In genomic region chr4:85474818-85475630, GRCh38 we compare ENCODE assay signal across 8 cellular contexts. TPM values are rescaled to one million over a fixed set of nuclear protein-coding genes. Genes with fewer than 3 reads are reported as not detected.
DNase-seq lines count a peak whose midpoint lies in the region; ATAC-seq and TF ChIP-seq lines count a peak whose summit lies in the region.

ARHGAP24 (plus strand) TSS chr4:85475150.

- no peak for TF ChIP-seq EP300 in ovary (IDR thresholded peaks at IDR 0.05)

- H3K4me1 ChIP-seq in adrenal gland (replicated peaks in 1 of 2) = no peaks in the 10 kb centered on the region
- peaks cover 0 to 28% (median 7%) of the 10 kb centered on the region in 12 donors for H3K4me1 ChIP-seq in heart left ventricle
- H3K4me1 ChIP-seq in ovary (ENCODE audit: insufficient read depth) = no peaks in the 10 kb centered on the region

- intact Hi-C loops in adrenal gland (cut with DNase I) = no loop called here
- intact Hi-C loops in heart left ventricle (cut with DNase I) = loop anchor here in 5 of 10 donors (2.0 to 10.0 kb wide), 6 partner anchors 43 to 272 kb away; no protein-coding TSS in a partner anchor
- intact Hi-C loops in ovary (cut with DNase I) = no loop called here

- peak; percentile 94 for DNase-seq in DMS 273 treated with DMSO at 0.1 percent for 48 hours (lab: John Stamatoyannopoulos, UW)
- peak; percentile 59 for DNase-seq in NCI-H526 treated with DMSO at 0.1 percent for 48 hours (lab: John Stamatoyannopoulos, UW)
- peak; percentile 69 to 84 (median 81) for DNase-seq in adrenal gland
- peak; percentile 83 to 92 (median 90) for DNase-seq in heart left ventricle
- DNase-seq in ovary = peak; percentile 75 to 84 (median 81)
- no peak for DNase-seq in stimulated activated CD4-positive, alpha-beta T cell treated with anti-CD3 and anti-CD28 coated beads, Interleukin-4, amount 100 ng/mL, for 4 hours

- H3K36me3 ChIP-seq in adrenal gland (replicated peaks in 1 of 2) (no peaks in the 10 kb centered on the region), heart left ventricle (no peaks in the 10 kb centered on the region), ovary (no peaks in the 10 kb centered on the region)

- H3K27ac ChIP-seq in adrenal gland (peak within 1 kb of the TSS in 2 of 5 donors; percentile 54 to 78), heart left ventricle (peak within 1 kb of the TSS; percentile 47 to 90 (median 80)), ovary (peak within 1 kb of the TSS; percentile 44 to 50)

- TF ChIP-seq CTCF in adrenal gland (IDR thresholded peaks at IDR 0.05) (no peak), heart left ventricle (IDR thresholded peaks at IDR 0.05) (peak in 1 of 12 donors; percentile 13), ovary (IDR thresholded peaks at IDR 0.05) (no peak)

- peak within 1 kb of the TSS; percentile 15 to 51 (median 24) for H3K4me3 ChIP-seq in adrenal gland
- H3K4me3 ChIP-seq in heart left ventricle = peak within 1 kb of the TSS; percentile 2 to 85 (median 71)
- H3K4me3 ChIP-seq in ovary = peak within 1 kb of the TSS; percentile 56

- peak in 1 of 2 donors; percentile 27 for TF ChIP-seq POLR2A in adrenal gland (IDR thresholded peaks at IDR 0.05)
- peak in 1 of 2 donors; percentile 23 for TF ChIP-seq POLR2A in heart left ventricle (IDR thresholded peaks at IDR 0.05)
- TF ChIP-seq POLR2A in ovary (IDR thresholded peaks at IDR 0.05) = no peak

- WGBS in adrenal gland, 4 donors = 1 to 3% (median 2%) methylated on average over 21 to 41 of the region's 41 CpGs
- 1 to 2% (median 1%) methylated on average over 39 to 41 of the region's 41 CpGs for WGBS in heart left ventricle, 4 donors
- 1 to 2% (median 2%) methylated on average over 33 to 41 of the region's 41 CpGs for WGBS in ovary, 3 donors

- H3K27me3 ChIP-seq in adrenal gland = no peaks in the 10 kb centered on the region
- H3K27me3 ChIP-seq in heart left ventricle = no peaks in the 10 kb centered on the region
- H3K27me3 ChIP-seq in ovary = no peaks in the 10 kb centered on the region

- H3K9me3 ChIP-seq in adrenal gland (replicated peaks in 1 of 3) (no peaks in the 10 kb centered on the region), heart left ventricle (no peaks in the 10 kb centered on the region), ovary (no peaks in the 10 kb centered on the region)

- ATAC-seq in GM19397 (IDR thresholded peaks at IDR 0.05; ENCODE audit: unreplicated experiment) = peak; percentile 84
- peak; percentile 91 for ATAC-seq in HG03439 (IDR thresholded peaks at IDR 0.05; ENCODE audit: unreplicated experiment)
- peak; percentile 96 to 98 (median 98) for ATAC-seq in heart left ventricle

RNA-seq across cellular contexts. Expression of gene ARHGAP24, which starts in this region (rescaled TPM):
- 1 to 10 TPM in 7 of 8 donors, under 1 TPM in 1; 0.72 to 8.7 (median 4.7) TPM for total RNA-seq in adrenal gland
- 1 to 10 TPM; 1.9 to 3.1 (median 2.2) TPM for polyA plus RNA-seq in adrenal gland
- 10 to 100 TPM; 14.9 to 36.9 (median 25.1) TPM for total RNA-seq in heart left ventricle
- polyA plus RNA-seq in heart left ventricle = 10 to 100 TPM in 1 of 2 donors, 1 to 10 TPM in 1; 4.5 to 15.2 TPM
- 10 to 100 TPM in 4 of 7 donors, 1 to 10 TPM in 3; 7.9 to 14.8 (median 10.0) TPM for total RNA-seq in ovary
- 10 to 100 TPM in 1 of 2 donors, 1 to 10 TPM in 1; 6.6 to 16.7 TPM for polyA plus RNA-seq in ovary

Comparison
In these comparisons a context has a peak if more than half of its experiments do, and no peak if none do; other contexts are left out.
1. DNase-seq: peak in DMS 273 treated with DMSO at 0.1 percent for 48 hours (single experiment), NCI-H526 treated with DMSO at 0.1 percent for 48 hours (single experiment), adrenal gland (7 of 7), heart left ventricle (5 of 5) and ovary (5 of 5); none in stimulated activated CD4-positive, alpha-beta T cell treated with anti-CD3 and anti-CD28 coated beads, Interleukin-4, amount 100 ng/mL, for 4 hours (0 of 2).
2. Peak in every context shown above with its lines, with median percentiles within 50 percentile points of each other: ATAC-seq and H3K4me3 ChIP-seq.